8 cellular contexts compared by ENCODE assay signal in genomic region chr5:316210-317085, GRCh38. TPM values are rescaled to one million over a fixed set of nuclear protein-coding genes. Genes with fewer than 3 reads are reported as not detected.
DNase-seq lines count a peak whose midpoint lies in the region; ATAC-seq and TF ChIP-seq lines count a peak whose summit lies in the region.
"Had no signal": no experiment of that assay in that cellular context is flagged by ENCODE, and none has a peak within 500 bp of the region (broad histone marks: within the 10 kb centered on the region; RNA-seq: fewer than 3 reads in every experiment).

No MANE protein-coding gene starts in this region.

- no peaks in the 10 kb centered on the region for H3K27me3 ChIP-seq in osteoblast (ENCODE audit: insufficient read depth, low read length)

- TF ChIP-seq CTCF in osteoblast (IDR thresholded peaks at IDR 0.05; ENCODE audit: extremely low read depth, low read depth, low read length): no peak

- H3K79me2 ChIP-seq in osteoblast (ENCODE audit: insufficient read depth, low read length): peaks cover 31% of the 10 kb centered on the region

- peaks cover 20% of the 10 kb centered on the region for H3K4me1 ChIP-seq in osteoblast (ENCODE audit: insufficient read depth, low read length)
- H3K4me1 ChIP-seq: prostate gland had no signal

- H3K9me3 ChIP-seq in osteoblast (ENCODE audit: low read depth, low read length): no peaks in the 10 kb centered on the region
- H3K9me3 ChIP-seq: prostate gland had no signal

- H3K4me2 ChIP-seq in osteoblast (ENCODE audit: insufficient read depth, low read length): no peak overlapping the region

- DNase-seq in osteoblast (ENCODE audit: insufficient read length, low spot score, missing footprints) (peak; percentile 48), NCI-H446 (lab: John Stamatoyannopoulos, UW) (no peak)

- no peak overlapping the region for H3K4me3 ChIP-seq in osteoblast (ENCODE audit: insufficient read depth, low read length)
- H3K4me3 ChIP-seq: prostate gland had no signal

- H3K36me3 ChIP-seq in osteoblast (ENCODE audit: insufficient read depth, low read length): peaks cover 21% of the 10 kb centered on the region

- peak overlapping the region; percentile 28 for H3K27ac ChIP-seq in osteoblast (ENCODE audit: low read depth, low read length)
- H3K27ac ChIP-seq: prostate gland had no signal

- ATAC-seq in GM18873 (IDR thresholded peaks at IDR 0.05; ENCODE audit: low FRiP score, unreplicated experiment) (peak; percentile 12), GM21825 (IDR thresholded peaks at IDR 0.05; ENCODE audit: unreplicated experiment) (peak; percentile 11), HG03571 (IDR thresholded peaks at IDR 0.05; ENCODE audit: unreplicated experiment) (peak; percentile 4), HG02970 (IDR thresholded peaks at IDR 0.05; ENCODE audit: low FRiP score, unreplicated experiment) (no peak), GM18861 (IDR thresholded peaks at IDR 0.05; ENCODE audit: unreplicated experiment) (no peak)

- peaks cover 12% of the 10 kb centered on the region for H4K20me1 ChIP-seq in osteoblast (ENCODE audit: insufficient read depth, low read length)

- H2AFZ ChIP-seq in osteoblast (ENCODE audit: low read length): no peak overlapping the region

RNA-seq across cellular contexts. Expression of gene AHRR, which starts 5.1 kb away (rescaled TPM):
- total RNA-seq in osteoblast: 52.2 and 54.6 TPM in 2 replicates

RNA-seq across cellular contexts. Expression of gene PDCD6, which starts 45.0 kb away (rescaled TPM):
- 60.1 and 71.3 TPM in 2 replicates for total RNA-seq in osteoblast

Comparison
In these comparisons a context has a peak if more than half of its experiments do, and no peak if none do; other contexts are left out.
1. ATAC-seq: peak in GM18873 (single experiment), GM21825 (single experiment) and HG03571 (single experiment); none in HG02970 (single experiment) and GM18861 (single experiment).